ENCODE assay signal across 8 cellular contexts in the genomic region with DNA sequence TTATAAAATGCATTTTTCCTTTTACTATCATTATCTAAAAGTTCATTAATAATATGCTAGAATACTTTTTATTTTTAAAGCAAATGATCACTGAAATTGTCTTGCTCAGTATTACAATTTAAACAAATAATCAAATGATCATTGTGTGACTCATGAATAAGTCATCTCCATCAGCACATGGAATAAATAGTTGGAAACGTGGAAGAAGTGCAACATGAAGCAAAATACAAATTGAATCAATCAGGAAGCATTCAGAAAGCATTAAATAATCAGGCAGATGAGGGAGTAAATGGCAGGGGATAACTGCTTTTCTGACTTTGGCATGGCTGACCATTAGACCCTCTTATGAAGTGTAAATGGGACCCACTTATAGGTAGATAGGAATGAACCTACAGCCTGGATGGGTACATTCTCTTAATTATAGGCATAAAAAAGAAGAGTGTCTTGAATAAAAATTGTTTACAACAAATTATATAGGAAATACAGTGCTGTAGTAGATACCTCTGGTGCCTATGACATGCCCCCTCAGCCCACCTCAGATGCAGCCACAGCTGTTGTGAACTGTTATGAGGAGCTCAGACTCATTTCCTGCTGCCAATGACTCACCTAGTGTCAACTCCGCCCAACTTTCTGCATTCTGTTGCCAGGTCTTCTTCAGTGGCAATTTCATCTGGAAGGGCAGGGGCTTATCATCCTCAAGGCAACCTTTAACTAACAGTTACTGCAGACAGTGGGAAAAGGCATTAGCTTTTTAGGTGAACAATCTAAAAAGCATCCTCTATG.
DNase-seq lines count a peak whose midpoint lies in the region; ATAC-seq and TF ChIP-seq lines count a peak whose summit lies in the region.
"Had no signal": no experiment of that assay in that cellular context is flagged by ENCODE, and none has a peak within 500 bp of the region (broad histone marks: within the 10 kb centered on the region; RNA-seq: fewer than 3 reads in every experiment).

No MANE protein-coding gene starts in this region.

- TF ChIP-seq CTCF in kidney epithelial cell (IDR thresholded peaks at IDR 0.05; ENCODE audit: insufficient read depth, low read length, poor library complexity, severe bottlenecking), result no peak

- DNase-seq in SK-MEL-5 (ENCODE audit: low read depth, low spot score) (peak; percentile 9), kidney epithelial cell (ENCODE audit: low read depth) (peak; percentile 12), GM03348 (ENCODE audit: low spot score) (no peak)
- DNase-seq in activated naive CD4-positive, alpha-beta T cell treated with anti-CD3 and anti-CD28 coated beads, Interleukin-2, amount 50 U/mL, for 16 hours, result no peak
- DNase-seq in activated CD8-positive, alpha-beta memory T cell treated with anti-CD3 and anti-CD28 coated beads for 24 hours, result no peak
- DNase-seq: stimulated activated CD4-positive, alpha-beta T cell treated with anti-CD3 and anti-CD28 coated beads, Interleukin-2, amount 100 ng/mL, for 48 hours had no signal

- no peak overlapping the region for H3K4me3 ChIP-seq in kidney epithelial cell (ENCODE audit: low read depth, low read length)

- no peaks in the 10 kb centered on the region for H3K36me3 ChIP-seq in kidney epithelial cell (ENCODE audit: control insufficient read depth, insufficient read depth, low read length)

- no peaks in the 10 kb centered on the region for H3K27me3 ChIP-seq in kidney epithelial cell (ENCODE audit: control insufficient read depth, insufficient read depth, low read length)

- ATAC-seq in GM18867 (IDR thresholded peaks at IDR 0.05; ENCODE audit: unreplicated experiment) (peak; percentile 65), HG02973 (IDR thresholded peaks at IDR 0.05; ENCODE audit: unreplicated experiment) (peak; percentile 44)

- in situ Hi-C loops in SK-MEL-5 (cut with HindIII; ENCODE audit: low pct_unique_long_range_greater_than_20kb, low sequenced_read_pairs), result no loop called here

Comparison
In these comparisons a context has a peak if more than half of its experiments do, and no peak if none do; other contexts are left out.
1. DNase-seq: peak in SK-MEL-5 (single experiment) and kidney epithelial cell (single experiment); none in activated naive CD4-positive, alpha-beta T cell treated with anti-CD3 and anti-CD28 coated beads, Interleukin-2, amount 50 U/mL, for 16 hours (single experiment), GM03348 (single experiment) and activated CD8-positive, alpha-beta memory T cell treated with anti-CD3 and anti-CD28 coated beads for 24 hours (single experiment).